ENCODE assay signal across 1 cellular context in genomic region chr4:766559-767283, GRCh38.
TF ChIP-seq lines count a peak whose summit lies in the region.

No MANE protein-coding gene starts in this region.

TF ChIP-seq in SK-N-SH, 30 proteins besides CTCF, POLR2A, EP300 and RAD21 (continued from another document):
- no peak for TF ChIP-seq FOSL2 (IDR thresholded peaks at IDR 0.05; ENCODE audit: borderline replicate concordance, low read depth)
- no peak for TF ChIP-seq TEAD4 (IDR thresholded peaks at IDR 0.05; ENCODE audit: borderline replicate concordance, insufficient read depth)
